9 cellular contexts compared by ENCODE assay signal in the genomic region with DNA sequence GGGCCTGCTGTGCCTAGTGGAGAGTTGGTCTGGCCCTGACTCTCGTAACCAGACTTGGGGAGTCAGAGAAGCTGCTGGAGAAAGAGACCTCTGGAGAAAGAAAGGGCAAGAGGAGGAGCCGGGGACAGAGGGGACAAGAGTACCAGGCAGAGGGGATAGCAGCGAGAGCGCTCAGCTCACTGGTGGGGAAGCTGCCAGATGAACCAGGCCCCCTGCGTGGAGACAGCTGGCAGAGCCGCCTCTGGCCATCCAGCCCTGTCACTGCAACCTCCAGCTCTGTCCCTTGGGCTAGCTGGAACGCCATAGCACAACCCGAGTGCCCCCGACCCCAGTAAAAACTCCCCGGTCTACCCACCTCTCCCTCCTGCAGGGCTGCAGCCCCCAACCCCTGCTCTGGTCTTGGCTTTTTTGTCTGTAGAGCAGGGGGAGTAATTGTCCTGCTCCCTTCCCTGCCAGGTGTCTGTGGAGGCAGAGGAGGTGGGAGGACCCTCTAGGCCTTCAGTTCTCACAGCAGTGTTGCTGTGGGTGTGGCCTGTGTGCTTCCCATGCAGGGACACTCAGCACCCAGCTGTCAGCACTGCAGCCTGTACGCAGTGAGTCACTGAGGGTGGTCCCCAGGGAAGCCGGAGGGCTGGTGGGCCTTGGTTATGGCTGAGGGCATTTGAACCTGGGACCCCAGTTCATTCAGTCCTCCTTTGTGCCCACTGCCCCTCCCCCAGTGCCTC. TPM values are rescaled to one million over a fixed set of nuclear protein-coding genes. Genes with fewer than 3 reads are reported as not detected.
DNase-seq lines count a peak whose midpoint lies in the region; ATAC-seq, FAIRE-seq and TF ChIP-seq lines count a peak whose summit lies in the region.
"Had no signal": no experiment of that assay in that cellular context is flagged by ENCODE, and none has a peak within 500 bp of the region (broad histone marks: within the 10 kb centered on the region; RNA-seq: fewer than 3 reads in every experiment).

No MANE protein-coding gene starts in this region.

- no peaks in the 10 kb centered on the region for H3K36me3 ChIP-seq in fibroblast of lung (ENCODE audit: control insufficient read depth, insufficient read depth, low read length)

- no peaks in the 10 kb centered on the region for H3K27me3 ChIP-seq in fibroblast of lung (ENCODE audit: control insufficient read depth, insufficient read depth, low read length)

- peaks cover 39% of the 10 kb centered on the region for H3K4me1 Mint-ChIP-seq in nephron progenitor cell

- no peaks in the 10 kb centered on the region for H3K36me3 Mint-ChIP-seq in nephron progenitor cell (ENCODE audit: low read depth)

- H3K4me3 ChIP-seq in fibroblast of lung (replicated peaks in 1 of 4; ENCODE audit: control extremely low read depth in 1 of 4, insufficient read depth in 1 of 4, low read depth in 3 of 4, low read length in 4 of 4) = no peak overlapping the region

- H3K4me2 ChIP-seq in fibroblast of lung (ENCODE audit: extremely low read depth, insufficient read depth, low read length) = no peak overlapping the region

- no peaks in the 10 kb centered on the region for H3K9me3 Mint-ChIP-seq in nephron progenitor cell
- H3K9me3 Mint-ChIP-seq: central memory CD8-positive, alpha-beta T cell had no signal

- no peaks in the 10 kb centered on the region for H4K20me1 ChIP-seq in fibroblast of lung (ENCODE audit: control insufficient read depth, extremely low read depth, insufficient read depth, low read length)

- H3K27ac ChIP-seq in fibroblast of lung (ENCODE audit: insufficient read depth, low read length) = no peak overlapping the region

- ATAC-seq in GM18870 (IDR thresholded peaks at IDR 0.05; ENCODE audit: unreplicated experiment) (no peak), HG02623 (IDR thresholded peaks at IDR 0.05; ENCODE audit: unreplicated experiment) (no peak)

- no peak overlapping the region for H3K9ac ChIP-seq in fibroblast of lung (ENCODE audit: insufficient read depth, low read length)

- no peak for TF ChIP-seq CTCF in fibroblast of lung (conservative IDR thresholded peaks at IDR 0.05 in 1 of 2, IDR thresholded peaks at IDR 0.05 in 1 of 2; ENCODE audit: low read depth in 1 of 2, low read length in 2 of 2)
- TF ChIP-seq CTCF in nephron progenitor cell (IDR thresholded peaks at IDR 0.05) = no peak

- no peaks in the 10 kb centered on the region for H3K9me3 ChIP-seq in fibroblast of lung (ENCODE audit: control insufficient read depth, insufficient read depth, low read depth, low read length)

- peak; percentile 44 for DNase-seq in 8988T
- DNase-seq in ELF-1 (ENCODE audit: low read depth, low spot score) = peak; percentile 26
- peak; percentile 11 for DNase-seq in NCI-H446 treated with DMSO at 0.1 percent for 48 hours (lab: John Stamatoyannopoulos, UW)
- DNase-seq in fibroblast of lung (ENCODE audit: low read depth in 2 of 2) = peak; percentile 12 to 32
- no peak for DNase-seq in nephron progenitor cell
- no peak for DNase-seq in frontal cortex (ENCODE audit: low spot score in 2 of 2)

- no peaks in the 10 kb centered on the region for H3K79me2 ChIP-seq in fibroblast of lung (ENCODE audit: control insufficient read depth, insufficient read depth, low read length)

- peaks cover 13% of the 10 kb centered on the region for H3K27me3 Mint-ChIP-seq in nephron progenitor cell (ENCODE audit: low read depth, poor library complexity)
- H3K27me3 Mint-ChIP-seq: central memory CD8-positive, alpha-beta T cell had no signal

- H2AFZ ChIP-seq in fibroblast of lung (ENCODE audit: low read length) = no peak overlapping the region

- FAIRE-seq in frontal cortex (lab: Jason Lieb, UNC) = no peak

- H3K4me3 Mint-ChIP-seq in nephron progenitor cell = no peak overlapping the region
- H3K4me3 Mint-ChIP-seq: central memory CD8-positive, alpha-beta T cell had no signal

- no peak overlapping the region for H3K27ac Mint-ChIP-seq in nephron progenitor cell

- peaks cover 4% of the 10 kb centered on the region for H3K4me1 ChIP-seq in fibroblast of lung (ENCODE audit: control insufficient read depth, extremely low read depth, insufficient read depth, low read length)

RNA-seq across cellular contexts. Expression of a gene that starts 4.8 kb away (rescaled TPM):
- 42.1 and 76.6 TPM in 2 replicates for total RNA-seq in fibroblast of lung
- polyA plus RNA-seq in fibroblast of lung = 26.2 and 27.4 TPM in 2 replicates
- polyA plus RNA-seq in fibroblast of lung (2012) = 46.4 and 50.4 TPM in 2 replicates
- polyA minus RNA-seq in fibroblast of lung (ENCODE audit: low replicate concordance) = 183 and 189 TPM in 2 replicates
- 78.7 TPM for total RNA-seq in frontal cortex

RNA-seq across cellular contexts. Expression of a gene that starts 33.3 kb away (rescaled TPM):
- total RNA-seq in fibroblast of lung = 23.4 and 25.1 TPM in 2 replicates
- 9.0 and 13.3 TPM in 2 replicates for polyA plus RNA-seq in fibroblast of lung
- 9.3 and 9.9 TPM in 2 replicates for polyA plus RNA-seq in fibroblast of lung (2012)
- polyA minus RNA-seq in fibroblast of lung (ENCODE audit: low replicate concordance) = 17.9 and 18.1 TPM in 2 replicates
- 16.7 TPM for total RNA-seq in frontal cortex

RNA-seq across cellular contexts. Expression of a gene that starts 54.9 kb away (rescaled TPM):
- 18.0 and 23.1 TPM in 2 replicates for total RNA-seq in fibroblast of lung
- polyA plus RNA-seq in fibroblast of lung = 20.6 and 26.6 TPM in 2 replicates
- polyA plus RNA-seq in fibroblast of lung (2012) = 19.6 and 22.2 TPM in 2 replicates
- polyA minus RNA-seq in fibroblast of lung (ENCODE audit: low replicate concordance) = 59.4 and 70.1 TPM in 2 replicates
- 34.6 TPM for total RNA-seq in frontal cortex

RNA-seq across cellular contexts. Expression of a gene that starts 59.9 kb away (rescaled TPM):
- total RNA-seq in fibroblast of lung = 59.1 and 62.1 TPM in 2 replicates
- 35.9 and 40.5 TPM in 2 replicates for polyA plus RNA-seq in fibroblast of lung
- 32.4 and 32.9 TPM in 2 replicates for polyA plus RNA-seq in fibroblast of lung (2012)
- 43.6 and 54.7 TPM in 2 replicates for polyA minus RNA-seq in fibroblast of lung (ENCODE audit: low replicate concordance)
- total RNA-seq in frontal cortex = 54.6 TPM

Comparison
In these comparisons a context has a peak if more than half of its experiments do, and no peak if none do; other contexts are left out.
1. DNase-seq: peak in 8988T (single experiment), ELF-1 (single experiment), NCI-H446 treated with DMSO at 0.1 percent for 48 hours (single experiment) and fibroblast of lung (2 of 2); none in nephron progenitor cell (single experiment) and frontal cortex (0 of 2).